26 cellular contexts compared by ENCODE assay signal in the genomic region with DNA sequence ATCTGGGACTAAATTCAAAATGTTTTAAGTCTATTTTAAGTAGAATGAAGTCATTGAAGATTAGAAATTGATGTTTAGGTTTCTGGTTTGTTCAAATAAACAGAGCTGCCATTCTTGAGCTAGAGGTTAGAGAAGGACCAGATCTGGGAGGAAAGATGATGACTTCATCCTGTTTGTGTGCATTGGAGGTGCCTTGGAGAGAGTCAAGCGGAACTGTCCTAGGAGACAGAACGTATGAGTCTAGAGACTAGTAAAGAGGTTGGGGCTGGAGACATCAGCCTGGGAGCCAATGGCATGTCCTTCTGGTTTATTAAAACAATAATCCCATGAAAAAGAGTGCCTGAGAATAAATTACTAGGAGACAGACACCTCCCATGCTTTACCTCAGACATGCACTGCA.
"Had no signal": no experiment of that assay in that cellular context is flagged by ENCODE, and none has a peak within 500 bp of the region (broad histone marks: within the 10 kb centered on the region; RNA-seq: fewer than 3 reads in every experiment).

No MANE protein-coding gene starts in this region.

- H2AFZ ChIP-seq: neural progenitor cell had no signal

- H3K36me3 ChIP-seq: left ventricle myocardium inferior, neural progenitor cell, ovary, suprapubic skin, thoracic aorta, tibial artery, uterus had no signal

- H3K27me3 Mint-ChIP-seq: progenitor cell of endocrine pancreas had no signal

- H3K4me2 ChIP-seq: neural progenitor cell had no signal

- H3K9me3 ChIP-seq: left ventricle myocardium inferior, ovary, suprapubic skin, thoracic aorta, tibial artery, uterus had no signal

- H3K27ac ChIP-seq: left ventricle myocardium inferior, neural progenitor cell, ovary, skin epidermis, suprapubic skin, thoracic aorta, tibial artery, uterus had no signal

- H3K4me3 ChIP-seq: left ventricle myocardium inferior, lung, neural progenitor cell, ovary, skin epidermis, suprapubic skin, thoracic aorta, tibial artery, uterus had no signal

- H3K9ac ChIP-seq: neural progenitor cell had no signal

- H3K4me3 Mint-ChIP-seq: mesothelial cell of epicardium; naive B cell; natural killer cell; nephron progenitor cell; neural progenitor cell; stimulated activated naive CD8-positive, alpha-beta T cell treated with anti-CD3 and anti-CD28 coated beads, Interleukin-15, Interleukin-2, amounts not matched to agents 100 ng/mL and 50 ng/mL, for 24 hours; type B pancreatic cell had no signal

- ATAC-seq: natural killer cell, right cardiac atrium, sciatic nerve had no signal

- H3K4me1 ChIP-seq: left ventricle myocardium inferior, suprapubic skin, uterus had no signal

- DNase-seq: hippocampal formation; left ventricle myocardium inferior; mesendoderm; naive B cell; natural killer cell; nephron progenitor cell; ovary; retina; right cardiac atrium; stimulated activated CD4-positive, alpha-beta T cell treated with anti-CD3 and anti-CD28 coated beads, Interleukin-12 subunit alpha, Interleukin-12 subunit beta, amount 100 ng/mL, for 4 hours; stimulated activated CD4-positive, alpha-beta T cell treated with anti-CD3 and anti-CD28 coated beads, Interleukin-15, amount 100 ng/mL, for 24 hours; stimulated activated CD4-positive, alpha-beta T cell treated with anti-CD3 and anti-CD28 coated beads, Interleukin-2, amount 100 ng/mL, for 24 hours; stimulated activated CD4-positive, alpha-beta T cell treated with anti-CD3 and anti-CD28 coated beads, Interleukin-4, amount 100 ng/mL, for 1 hour; stimulated activated naive CD4-positive, alpha-beta T cell; tibial artery; uterus had no signal

- H3K4me1 Mint-ChIP-seq: naive B cell, natural killer cell, nephron progenitor cell had no signal

- H3K27me3 ChIP-seq: neural progenitor cell, ovary, suprapubic skin, tibial artery, uterus had no signal

- H3K9me3 Mint-ChIP-seq: mesothelial cell of epicardium; naive B cell; nephron progenitor cell; neural progenitor cell; stimulated activated naive CD8-positive, alpha-beta T cell treated with anti-CD3 and anti-CD28 coated beads, Interleukin-15, Interleukin-2, amounts not matched to agents 100 ng/mL and 50 ng/mL, for 24 hours; type B pancreatic cell had no signal

- H3K27ac Mint-ChIP-seq: mesothelial cell of epicardium; natural killer cell; nephron progenitor cell; neural progenitor cell; progenitor cell of endocrine pancreas; stimulated activated naive CD8-positive, alpha-beta T cell treated with anti-CD3 and anti-CD28 coated beads, Interleukin-15, Interleukin-2, amounts not matched to agents 100 ng/mL and 50 ng/mL, for 24 hours; type B pancreatic cell had no signal

- H3K36me3 Mint-ChIP-seq: mesothelial cell of epicardium, naive B cell, natural killer cell, neural progenitor cell, type B pancreatic cell had no signal
